ENCODE assay signal across 8 cellular contexts in the genomic region with DNA sequence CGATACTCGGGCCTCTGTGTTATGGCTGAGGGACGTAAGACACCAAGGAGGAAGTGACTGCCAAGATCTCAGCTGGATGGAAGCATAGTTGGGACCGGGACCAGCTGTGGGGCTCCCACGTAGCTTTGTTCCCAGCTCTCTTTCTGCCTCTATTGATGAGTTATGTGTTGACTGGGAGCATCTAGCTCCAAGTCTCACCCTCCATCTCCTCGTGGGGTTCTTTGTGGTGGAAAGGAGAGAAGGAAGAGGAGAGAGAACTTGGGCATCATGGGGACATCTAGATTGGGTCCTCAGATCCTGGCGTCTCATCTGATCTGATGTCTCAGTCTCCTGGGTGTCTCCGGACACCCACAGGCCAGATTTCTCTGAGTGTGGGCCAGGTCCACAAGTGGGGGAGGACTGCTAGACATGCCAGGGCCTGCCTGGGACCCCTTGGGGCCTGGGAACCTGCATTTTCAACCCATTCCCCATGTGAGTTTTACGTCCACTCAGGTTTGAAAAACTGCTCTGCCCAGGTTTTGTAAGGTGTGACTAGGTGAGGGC. TPM values are rescaled to one million over a fixed set of nuclear protein-coding genes. Genes with fewer than 3 reads are reported as not detected.
DNase-seq lines count a peak whose midpoint lies in the region; ATAC-seq and TF ChIP-seq lines count a peak whose summit lies in the region.

No MANE protein-coding gene starts in this region.

- no peaks in the 10 kb centered on the region for H3K36me3 Mint-ChIP-seq in natural killer cell

- no peaks in the 10 kb centered on the region for H3K27me3 ChIP-seq in duodenal mucosa (ENCODE audit: control insufficient read depth in 1 of 2, insufficient read depth in 2 of 2, low read length in 2 of 2)

- peak overlapping the region; percentile 99 to 100 for H3K27ac Mint-ChIP-seq in natural killer cell

- TF ChIP-seq POLR2A in NB4 (IDR thresholded peaks at IDR 0.05; ENCODE audit: extremely low read depth, insufficient read length), result no peak

- H3K9me3 Mint-ChIP-seq in natural killer cell, result no peaks in the 10 kb centered on the region

- TF ChIP-seq CTCF in GM12865 (IDR thresholded peaks at IDR 0.05; ENCODE audit: insufficient read depth, low read depth, low read length, missing control alignments), result no peak
- TF ChIP-seq CTCF in NB4 (IDR thresholded peaks at IDR 0.05; ENCODE audit: low read depth, low read length), result no peak
- no peak for TF ChIP-seq CTCF in natural killer cell (IDR thresholded peaks at IDR 0.05)

- intact Hi-C loops in natural killer cell (cut with micrococcal nuclease), result no loop called here

- ATAC-seq in natural killer cell, result no peak

- H3K4me3 ChIP-seq in GM12865 (ENCODE audit: low read depth, low read length) (peak overlapping the region; percentile 66), NB4 (ENCODE audit: low read depth, low read length) (peak overlapping the region; percentile 75), duodenal mucosa (ENCODE audit: low read depth in 1 of 2, low read length in 2 of 2) (peak overlapping the region; percentile 72 to 87)

- peaks cover 22 to 23% of the 10 kb centered on the region in 2 donors for H3K4me1 ChIP-seq in duodenal mucosa (ENCODE audit: control insufficient read depth in 1 of 2, insufficient read depth in 2 of 2, low read length in 2 of 2)

- DNase-seq in GM12865 (ENCODE audit: low read depth), result no peak
- DNase-seq in NB4 (ENCODE audit: low read depth), result no peak
- DNase-seq in natural killer cell, result no peak
- no peak for DNase-seq in 8988T
- no peak for DNase-seq in HuH-7 (ENCODE audit: low spot score)
- no peak for DNase-seq in NCI-H1930 (lab: John Stamatoyannopoulos, UW)
- DNase-seq in NCI-H187 treated with DMSO at 0.1 percent for 48 hours (lab: John Stamatoyannopoulos, UW), result no peak

- H3K4me1 Mint-ChIP-seq in natural killer cell, result peaks cover 27 to 34% of the 10 kb centered on the region in 2 donors

- no peaks in the 10 kb centered on the region for H3K27me3 Mint-ChIP-seq in natural killer cell (ENCODE audit: low read depth in 2 of 2)

- H3K27ac ChIP-seq in duodenal mucosa (ENCODE audit: low read depth, low read length), result peak overlapping the region; percentile 92

- peak overlapping the region; percentile 98 for H3K4me3 Mint-ChIP-seq in natural killer cell

- no peaks in the 10 kb centered on the region for H3K9me3 ChIP-seq in duodenal mucosa (ENCODE audit: control insufficient read depth in 1 of 2, low read length in 2 of 2)

- no peaks in the 10 kb centered on the region for H3K36me3 ChIP-seq in duodenal mucosa (ENCODE audit: control insufficient read depth in 1 of 2, insufficient read depth in 2 of 2, low read length in 2 of 2)

- H3K9ac ChIP-seq in duodenal mucosa (ENCODE audit: low read depth in 1 of 2, low read length in 2 of 2), result peak overlapping the region; percentile 86 to 87

RNA-seq across cellular contexts. Expression of a gene that starts 1.1 kb away (rescaled TPM):
- 100 to 1,000 TPM; 102 to 106 (median 105) TPM for total RNA-seq in natural killer cell

RNA-seq across cellular contexts. Expression of a gene that starts 11.0 kb away (rescaled TPM):
- total RNA-seq in natural killer cell, result 10 to 100 TPM; 40.8 to 54.4 (median 53.6) TPM
